18 cellular contexts compared by ENCODE assay signal in genomic region chr1:208110296-208110695, GRCh38.
DNase-seq lines count a peak whose midpoint lies in the region; ATAC-seq and TF ChIP-seq lines count a peak whose summit lies in the region.
"Had no signal": no experiment of that assay in that cellular context is flagged by ENCODE, and none has a peak within 500 bp of the region (broad histone marks: within the 10 kb centered on the region; RNA-seq: fewer than 3 reads in every experiment).

No MANE protein-coding gene starts in this region.

- H3K4me2 ChIP-seq in H9 (ENCODE audit: insufficient read depth, insufficient read length, low read length) (no peak overlapping the region), PC-9 (peak overlapping the region; percentile 7; the same call in 1 of the 2 replicates)
- H3K4me2 ChIP-seq: BLaER1 had no signal

- TF ChIP-seq CTCF in H9 (conservative IDR thresholded peaks at IDR 0.05): no peak
- no peak for TF ChIP-seq CTCF in PC-9 (conservative IDR thresholded peaks at IDR 0.05)
- no peak for TF ChIP-seq CTCF in psoas muscle (IDR thresholded peaks at IDR 0.05)
- no peak for TF ChIP-seq CTCF in esophagus muscularis mucosa (IDR thresholded peaks at IDR 0.05)

- H3K4me3 ChIP-seq in PC-9: no peak overlapping the region
- H3K4me3 ChIP-seq in psoas muscle: no peak overlapping the region
- H3K4me3 ChIP-seq in esophagus muscularis mucosa: no peak overlapping the region
- H3K4me3 ChIP-seq: BLaER1, HAP-1 had no signal

- no peak overlapping the region for H3K56ac ChIP-seq in H9 (ENCODE audit: insufficient read length, low read depth, low read length)

- H3K27me3 ChIP-seq in H9 (ENCODE audit: insufficient read depth, low read length): no peaks in the 10 kb centered on the region
- no peaks in the 10 kb centered on the region for H3K27me3 ChIP-seq in PC-9 (ENCODE audit: insufficient read depth, low read depth)
- H3K27me3 ChIP-seq in psoas muscle (ENCODE audit: insufficient read depth in 3 of 3, low read length in 2 of 3): no peaks in the 10 kb centered on the region
- no peaks in the 10 kb centered on the region for H3K27me3 ChIP-seq in esophagus muscularis mucosa
- H3K27me3 ChIP-seq: BLaER1 had no signal

- H3K27ac Mint-ChIP-seq in H9: no peak overlapping the region
- H3K27ac Mint-ChIP-seq: CD4-positive, alpha-beta T cell; IgD-negative memory B cell; T-helper 1 cell treated with Interleukin-12 subunit alpha and Interleukin-12 subunit beta and Interleukin-4 antibody, amounts not matched to agents 30 μg/mL and 1 μg/mL, for 36 hours had no signal

- no peaks in the 10 kb centered on the region for H3K9me3 ChIP-seq in H9 (ENCODE audit: control insufficient read depth, low read depth, low read length)
- no peaks in the 10 kb centered on the region for H3K9me3 ChIP-seq in PC-9 (ENCODE audit: insufficient read depth, low read depth)
- H3K9me3 ChIP-seq in psoas muscle: no peaks in the 10 kb centered on the region
- no peaks in the 10 kb centered on the region for H3K9me3 ChIP-seq in esophagus muscularis mucosa
- H3K9me3 ChIP-seq: BLaER1, HAP-1 had no signal

- H4K20me1 ChIP-seq in H9 (ENCODE audit: control insufficient read depth, insufficient read depth, insufficient read length) (no peaks in the 10 kb centered on the region), PC-9 (ENCODE audit: insufficient read depth) (no peaks in the 10 kb centered on the region)
- H4K20me1 ChIP-seq: BLaER1 had no signal

- TF ChIP-seq EP300 in esophagus muscularis mucosa (IDR thresholded peaks at IDR 0.05): no peak

- DNase-seq in H9: no peak
- DNase-seq in NCI-H1092 treated with DMSO at 0.1 percent for 48 hours (lab: John Stamatoyannopoulos, UW): peak; percentile 47
- DNase-seq in PC-9: no peak
- no peak for DNase-seq in psoas muscle
- DNase-seq in esophagus muscularis mucosa (ENCODE audit: extremely low spot score): no peak
- no peak for DNase-seq in HK-2 (ENCODE audit: unreplicated experiment)
- DNase-seq in amniotic stem cell (lab: John Stamatoyannopoulos, UW): no peak
- DNase-seq: CD4-positive, alpha-beta T cell; MV-4-11; NCI-H2107; NCI-H446 treated with DMSO at 0.1 percent for 48 hours; NCI-H526 treated with DMSO at 0.1 percent for 48 hours; OCI-M1; Right ventricle myocardium superior had no signal

- no peak overlapping the region for H3K4me3 Mint-ChIP-seq in H9
- H3K4me3 Mint-ChIP-seq: CD4-positive, alpha-beta T cell; IgD-negative memory B cell; T-helper 1 cell treated with Interleukin-12 subunit alpha and Interleukin-12 subunit beta and Interleukin-4 antibody, amounts not matched to agents 30 μg/mL and 1 μg/mL, for 36 hours had no signal

- POLR2A ChIA-PET in PC-9 (lab: Charles Lee; ENCODE audit: unreplicated experiment): no interaction called here

- H3K4me1 ChIP-seq in H9 (ENCODE audit: insufficient read depth, low read length) (no peaks in the 10 kb centered on the region; the same call in 1 of the 2 replicates), PC-9 (replicated peaks; ENCODE audit: insufficient read depth) (peaks cover 67% of the 10 kb centered on the region), psoas muscle (peaks cover 32% of the 10 kb centered on the region), esophagus muscularis mucosa (peaks cover 0 to 36% (median 32%) of the 10 kb centered on the region in 4 donors)
- H3K4me1 ChIP-seq: BLaER1, HAP-1 had no signal

- H3K79me2 ChIP-seq in H9 (ENCODE audit: insufficient read depth, low read length) (no peaks in the 10 kb centered on the region), PC-9 (ENCODE audit: low read depth) (no peaks in the 10 kb centered on the region)

- H2BK15ac ChIP-seq in H9 (ENCODE audit: low read depth, low read length): no peak overlapping the region

- H3K9me3 Mint-ChIP-seq in H9: no peaks in the 10 kb centered on the region
- H3K9me3 Mint-ChIP-seq: CD4-positive, alpha-beta T cell; IgD-negative memory B cell; T-helper 1 cell treated with Interleukin-12 subunit alpha and Interleukin-12 subunit beta and Interleukin-4 antibody, amounts not matched to agents 30 μg/mL and 1 μg/mL, for 36 hours had no signal

- H2AFZ ChIP-seq in H9 (ENCODE audit: low read length) (no peak overlapping the region), PC-9 (no peak overlapping the region)

- no peak for TF ChIP-seq POLR2A in esophagus muscularis mucosa (IDR thresholded peaks at IDR 0.05; ENCODE audit: low read depth)

- H2BK20ac ChIP-seq in H9 (ENCODE audit: low read depth, low read length, poor library complexity, severe bottlenecking): no peak overlapping the region

- no peak overlapping the region for H3K27ac ChIP-seq in H9 (ENCODE audit: insufficient read length, low read depth, low read length)
- H3K27ac ChIP-seq in PC-9: no peak overlapping the region
- H3K27ac ChIP-seq in psoas muscle: peak overlapping the region; percentile 43
- H3K27ac ChIP-seq in esophagus muscularis mucosa (replicated peaks in 1 of 4): no peak overlapping the region
- H3K27ac ChIP-seq: BLaER1 had no signal

- no peaks in the 10 kb centered on the region for H3K36me3 Mint-ChIP-seq in H9 (ENCODE audit: insufficient read depth in 1 of 3, low read depth in 3 of 3)
- H3K36me3 Mint-ChIP-seq: IgD-negative memory B cell had no signal

- no peak overlapping the region for H2AK5ac ChIP-seq in H9 (ENCODE audit: insufficient read length, low read length)

- H3K36me3 ChIP-seq in PC-9 (ENCODE audit: low read depth) (no peaks in the 10 kb centered on the region), psoas muscle (ENCODE audit: insufficient read depth in 1 of 2, low read depth in 1 of 2) (no peaks in the 10 kb centered on the region), esophagus muscularis mucosa (peaks cover 0 to 7% (median 0%) of the 10 kb centered on the region in 4 donors)
- H3K36me3 ChIP-seq: BLaER1, HAP-1 had no signal

- CTCF ChIA-PET in PC-9 (lab: Charles Lee): no interaction called here

- no peak overlapping the region for H4K8ac ChIP-seq in H9 (replicated peaks; ENCODE audit: insufficient read length, low read depth, low read length)

- no peak overlapping the region for H3K4ac ChIP-seq in H9 (ENCODE audit: low read depth, low read length)

- H2BK5ac ChIP-seq in H9 (ENCODE audit: insufficient read length, low read length): no peak overlapping the region

- BruUV-seq in PC-9 (replicated peaks; lab: Mats Ljungman, UMichigan): no TSS peak

- H3K23ac ChIP-seq in H9 (ENCODE audit: insufficient read length, low read depth, low read length): no peak overlapping the region

- intact Hi-C loops in PC-9 (cut with micrococcal nuclease; ENCODE audit: unreplicated experiment) (no loop called here), psoas muscle (cut with DNase I) (no loop called here), esophagus muscularis mucosa (cut with DNase I) (no loop called here)

- no peaks in the 10 kb centered on the region for H3K9me2 ChIP-seq in PC-9 (ENCODE audit: insufficient read depth)

- H3K9ac ChIP-seq in H9 (ENCODE audit: extremely low read depth, insufficient read length, low read length): no peak overlapping the region
- H3K9ac ChIP-seq: BLaER1 had no signal

- H4K91ac ChIP-seq in H9 (ENCODE audit: insufficient read length, low read depth, low read length): no peak overlapping the region

- H2BK12ac ChIP-seq in H9 (ENCODE audit: insufficient read length, low read depth, low read length): no peak overlapping the region

- peaks cover 21 to 25% of the 10 kb centered on the region in 2 experiments for H3K4me1 Mint-ChIP-seq in H9
- H3K4me1 Mint-ChIP-seq: IgD-negative memory B cell had no signal

- peak; percentile 14 to 61 (median 41) for ATAC-seq in psoas muscle

- H3T11ph ChIP-seq in H9 (ENCODE audit: low read length): no peak overlapping the region

- peaks cover 47% of the 10 kb centered on the region for H3F3A ChIP-seq in PC-9 (ENCODE audit: insufficient read depth, low read depth)

- H3K79me1 ChIP-seq in H9 (ENCODE audit: insufficient read depth, low read depth, low read length, poor library complexity, severe bottlenecking): no peaks in the 10 kb centered on the region

- peaks cover 2% of the 10 kb centered on the region; the same call in 1 of the 2 replicates for H3K27me3 Mint-ChIP-seq in H9 (ENCODE audit: low read depth)
- H3K27me3 Mint-ChIP-seq: CD4-positive, alpha-beta T cell had no signal

- H2BK120ac ChIP-seq in H9 (ENCODE audit: low read depth, low read length, poor library complexity, severe bottlenecking): no peak overlapping the region

- peak overlapping the region; percentile 32 for H3K18ac ChIP-seq in H9 (ENCODE audit: insufficient read length, low read depth, low read length)

- WGBS in H9 (ENCODE audit: extremely low coverage, insufficient read length, low lambda C conversion rate): no CpG with 5 or more reads among the region's 4 CpGs
- WGBS in psoas muscle, 3 donors: 44 to 56% (median 46%) methylated on average over 4 of the region's 4 CpGs
- WGBS in esophagus muscularis mucosa: 85% methylated on average over 4 of the region's 4 CpGs

- no peaks in the 10 kb centered on the region for H3K23me2 ChIP-seq in H9 (ENCODE audit: insufficient read length, low read depth, low read length, poor library complexity, severe bottlenecking)

- no peak overlapping the region; the same call in 1 of the 2 replicates for H3K14ac ChIP-seq in H9 (ENCODE audit: insufficient read depth, low read length)

- no peak overlapping the region for H4K5ac ChIP-seq in H9 (ENCODE audit: insufficient read length, low read depth, low read length)
